In the genomic region with DNA sequence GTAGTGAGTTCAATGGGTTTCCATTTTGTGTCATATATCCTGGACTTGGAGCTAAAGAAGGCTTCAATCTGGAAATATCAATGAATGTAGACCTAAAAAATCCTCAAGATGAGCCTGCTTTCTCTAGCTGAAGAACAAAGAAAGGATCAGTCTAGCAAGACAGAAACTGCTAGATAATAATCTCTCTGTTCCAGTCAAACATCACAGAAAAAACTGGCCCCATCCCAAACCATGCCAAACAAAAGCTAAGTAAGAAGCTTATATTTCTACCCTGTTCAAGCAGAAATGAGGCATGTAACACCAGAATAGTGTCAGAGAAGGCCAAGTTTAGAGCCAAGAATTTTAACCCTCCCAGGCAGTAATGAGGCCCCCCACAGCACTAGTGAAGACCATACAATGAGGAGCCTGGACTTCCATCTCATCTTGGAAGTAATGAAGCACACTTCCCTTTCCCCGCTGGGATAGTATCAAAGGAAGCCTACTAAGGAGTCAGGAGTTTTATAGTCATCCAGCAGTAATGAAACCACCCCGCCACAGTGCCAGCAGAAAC, we compare ENCODE assay signal across 20 cellular contexts.
"Had no signal": no experiment of that assay in that cellular context is flagged by ENCODE, and none has a peak within 500 bp of the region (broad histone marks: within the 10 kb centered on the region; RNA-seq: fewer than 3 reads in every experiment).

No MANE protein-coding gene starts in this region.

- H3K4me3 ChIP-seq: coronary artery, heart right ventricle, neural progenitor cell, ovary, tibial artery, upper lobe of right lung, vagina had no signal

- H3K27me3 Mint-ChIP-seq: progenitor cell of endocrine pancreas had no signal

- H3K9me3 ChIP-seq: heart right ventricle, ovary, tibial artery, upper lobe of right lung, vagina had no signal

- ATAC-seq: foreskin keratinocyte; heart right ventricle; natural killer cell treated with Interleukin-12 subunit alpha and Interleukin-12 subunit beta and Interleukin-15 and Interleukin-18, amount 100 ng/mL, for 72 hours; right cardiac atrium; upper lobe of right lung had no signal

- H3K36me3 ChIP-seq: heart right ventricle, ovary, tibial artery, upper lobe of right lung, vagina had no signal

- DNase-seq: effector CD4-positive, alpha-beta T cell; endodermal cell; erythroblast; foreskin keratinocyte; heart right ventricle; hypothalamus; kidney glomerular epithelial cell; nucleus accumbens; ovary; right cardiac atrium; small intestine; stimulated activated CD4-positive, alpha-beta T cell treated with anti-CD3 and anti-CD28 coated beads, Interleukin-12 subunit alpha, Interleukin-12 subunit beta, amount 100 ng/mL, for 4 hours; stimulated activated naive CD4-positive, alpha-beta T cell treated with Interleukin-2 at 50 U/mL for 16 hours; tibial artery; upper lobe of right lung had no signal

- H3K36me3 Mint-ChIP-seq: natural killer cell treated with Interleukin-12 subunit alpha and Interleukin-12 subunit beta and Interleukin-15 and Interleukin-18, amount 100 ng/mL, for 72 hours had no signal

- H3K4me1 Mint-ChIP-seq: endodermal cell had no signal

- H3K9me3 Mint-ChIP-seq: endodermal cell had no signal

- H3K27me3 ChIP-seq: heart right ventricle, neural progenitor cell, ovary, tibial artery, upper lobe of right lung, vagina had no signal

- H3K4me1 ChIP-seq: foreskin keratinocyte, heart right ventricle, tibial artery, upper lobe of right lung, vagina had no signal

- H3K4me3 Mint-ChIP-seq: endodermal cell; natural killer cell treated with Interleukin-12 subunit alpha and Interleukin-12 subunit beta and Interleukin-15 and Interleukin-18, amount 100 ng/mL, for 72 hours; neural progenitor cell had no signal

- H3K27ac ChIP-seq: coronary artery, foreskin keratinocyte, heart right ventricle, neural progenitor cell, ovary, tibial artery, upper lobe of right lung, vagina had no signal

- H3K27ac Mint-ChIP-seq: endodermal cell; natural killer cell treated with Interleukin-12 subunit alpha and Interleukin-12 subunit beta and Interleukin-15 and Interleukin-18, amount 100 ng/mL, for 72 hours; progenitor cell of endocrine pancreas had no signal
